8 cellular contexts compared by ENCODE assay signal in the genomic region with DNA sequence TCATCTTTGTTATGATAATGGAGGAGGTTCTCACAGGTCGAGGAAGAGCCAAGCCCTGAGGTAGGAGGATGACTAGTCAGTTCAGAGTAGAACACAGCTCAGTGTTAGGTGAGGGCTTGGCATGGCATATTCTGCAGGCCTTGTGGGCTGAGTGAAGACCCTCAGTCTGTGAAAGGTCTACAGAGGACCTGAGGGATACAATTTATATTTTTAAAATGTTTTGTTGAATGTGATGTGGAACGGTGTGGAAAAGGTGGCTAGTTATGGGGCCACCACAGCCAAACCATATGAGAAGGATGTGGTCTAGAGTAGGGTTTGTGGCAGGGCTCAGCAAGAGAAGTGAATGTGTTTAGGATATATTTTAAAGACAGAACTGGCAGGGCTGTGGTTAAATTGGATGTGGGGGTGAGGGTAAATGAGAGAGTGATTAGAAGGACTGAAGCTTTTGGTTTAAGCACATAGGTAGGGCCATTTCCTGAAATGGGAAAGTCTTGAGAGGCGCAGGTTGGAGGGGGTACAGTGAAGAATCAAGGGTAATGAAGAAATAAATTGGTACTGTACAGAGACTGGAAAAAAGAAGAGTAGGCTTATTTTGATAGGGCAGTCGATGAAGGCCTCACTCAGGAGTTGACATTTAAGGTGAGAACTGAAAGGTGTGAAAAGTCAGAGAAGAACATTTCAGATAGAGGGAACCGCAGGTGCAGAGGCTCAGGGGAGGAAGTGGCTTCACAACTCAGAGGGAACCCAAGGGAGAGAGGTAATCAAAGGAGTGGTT.
DNase-seq lines count a peak whose midpoint lies in the region; ATAC-seq and TF ChIP-seq lines count a peak whose summit lies in the region.

No MANE protein-coding gene starts in this region.

- no peak overlapping the region for H2AFZ ChIP-seq in Karpas-422 (ENCODE audit: low read length)

- peaks cover 9% of the 10 kb centered on the region for H3K9me3 Mint-ChIP-seq in activated CD4-positive, alpha-beta T cell treated with anti-CD3 and anti-CD28 coated beads for 36 hours (ENCODE audit: low read depth)
- H3K9me3 Mint-ChIP-seq in activated T-helper 17 cell treated with anti-CD3 and anti-CD28 coated beads, Interleukin-2, amount 50 U/mL, for 72 hours, result peaks cover 4% of the 10 kb centered on the region
- H3K9me3 Mint-ChIP-seq in stimulated activated naive CD8-positive, alpha-beta T cell treated with anti-CD3 and anti-CD28 coated beads, Interleukin-15, Interleukin-2, amounts not matched to agents 100 ng/mL and 50 ng/mL, for 24 hours, result peaks cover 9% of the 10 kb centered on the region
- H3K9me3 Mint-ChIP-seq in MCF 10A (ENCODE audit: unreplicated experiment), result no peaks in the 10 kb centered on the region

- no peak overlapping the region for H3K4me3 ChIP-seq in Karpas-422 (ENCODE audit: low read length)

- peak; percentile 82 for ATAC-seq in activated CD4-positive, alpha-beta T cell treated with anti-CD3 and anti-CD28 coated beads for 36 hours
- ATAC-seq in HG03442 (IDR thresholded peaks at IDR 0.05; ENCODE audit: unreplicated experiment), result peak; percentile 79
- peak; percentile 89 for ATAC-seq in activated T-helper 17 cell treated with anti-CD3 and anti-CD28 coated beads, Interleukin-2, amount 50 U/mL, for 72 hours (replicated peaks)

- H3K9ac ChIP-seq in Karpas-422 (ENCODE audit: low read length), result no peak overlapping the region

- H3K27ac Mint-ChIP-seq in activated CD4-positive, alpha-beta T cell treated with anti-CD3 and anti-CD28 coated beads for 36 hours, result peak overlapping the region; percentile 62
- peak overlapping the region; percentile 63 for H3K27ac Mint-ChIP-seq in activated T-helper 17 cell treated with anti-CD3 and anti-CD28 coated beads, Interleukin-2, amount 50 U/mL, for 72 hours
- peak overlapping the region; percentile 90 for H3K27ac Mint-ChIP-seq in stimulated activated naive CD8-positive, alpha-beta T cell treated with anti-CD3 and anti-CD28 coated beads, Interleukin-15, Interleukin-2, amounts not matched to agents 100 ng/mL and 50 ng/mL, for 24 hours
- H3K27ac Mint-ChIP-seq in MCF 10A (ENCODE audit: low read depth, unreplicated experiment), result no peak overlapping the region

- CTCF ChIA-PET in activated CD4-positive, alpha-beta T cell treated with anti-CD3 and anti-CD28 coated beads for 36 hours (lab: Charles Lee), result interaction anchor here (0.9 to 1.4 kb wide), 2 partner anchors 97 to 102 kb away, joined by 3 read pairs; no protein-coding TSS in a partner anchor
- CTCF ChIA-PET in MCF 10A (lab: Yijun Ruan, JAX), result interaction anchor here (1.1 kb wide), 1 partner anchor 18 kb away, joined by 3 read pairs; no protein-coding TSS in a partner anchor

- H3K36me3 ChIP-seq in Karpas-422 (ENCODE audit: insufficient read depth, low read length), result no peaks in the 10 kb centered on the region

- no peak overlapping the region for H3K27ac ChIP-seq in Karpas-422 (ENCODE audit: low read length)

- intact Hi-C loops in activated CD4-positive, alpha-beta T cell treated with anti-CD3 and anti-CD28 coated beads for 36 hours (cut with DNase I, micrococcal nuclease), result loop anchor here (1.0 to 5.0 kb wide), 4 partner anchors 38 to 96 kb away; no protein-coding TSS in a partner anchor
- intact Hi-C loops in MCF 10A (cut with micrococcal nuclease), result no loop called here

- no peak overlapping the region for H3K4me2 ChIP-seq in Karpas-422 (ENCODE audit: low read depth, low read length, poor library complexity, severe bottlenecking)

- H3K27me3 ChIP-seq in Karpas-422 (ENCODE audit: low read length), result no peaks in the 10 kb centered on the region

- H3K9me2 ChIP-seq in Karpas-422 (replicated peaks; ENCODE audit: insufficient read depth, low read length), result no peaks in the 10 kb centered on the region

- peaks cover 4% of the 10 kb centered on the region for H3K36me3 Mint-ChIP-seq in activated CD4-positive, alpha-beta T cell treated with anti-CD3 and anti-CD28 coated beads for 36 hours (ENCODE audit: low read depth)
- H3K36me3 Mint-ChIP-seq in activated T-helper 17 cell treated with anti-CD3 and anti-CD28 coated beads, Interleukin-2, amount 50 U/mL, for 72 hours (ENCODE audit: low read depth), result no peaks in the 10 kb centered on the region
- peaks cover 4% of the 10 kb centered on the region for H3K36me3 Mint-ChIP-seq in stimulated activated naive CD8-positive, alpha-beta T cell treated with anti-CD3 and anti-CD28 coated beads, Interleukin-15, Interleukin-2, amounts not matched to agents 100 ng/mL and 50 ng/mL, for 24 hours (ENCODE audit: low read depth)
- H3K36me3 Mint-ChIP-seq in MCF 10A (ENCODE audit: insufficient read depth, unreplicated experiment), result no peaks in the 10 kb centered on the region

- H3K9me3 ChIP-seq in Karpas-422 (ENCODE audit: low read length), result no peaks in the 10 kb centered on the region

- POLR2A ChIA-PET in activated CD4-positive, alpha-beta T cell treated with anti-CD3 and anti-CD28 coated beads for 36 hours (lab: Charles Lee), result interaction anchor here (0.5 kb wide), 1 partner anchor 163 kb away, joined by 3 read pairs; no protein-coding TSS in a partner anchor
- POLR2A ChIA-PET in MCF 10A (lab: Yijun Ruan, JAX), result no interaction called here

- peaks cover 8% of the 10 kb centered on the region for H3K27me3 Mint-ChIP-seq in activated CD4-positive, alpha-beta T cell treated with anti-CD3 and anti-CD28 coated beads for 36 hours
- H3K27me3 Mint-ChIP-seq in activated T-helper 17 cell treated with anti-CD3 and anti-CD28 coated beads, Interleukin-2, amount 50 U/mL, for 72 hours, result peaks cover 5% of the 10 kb centered on the region
- peaks cover 21% of the 10 kb centered on the region for H3K27me3 Mint-ChIP-seq in stimulated activated naive CD8-positive, alpha-beta T cell treated with anti-CD3 and anti-CD28 coated beads, Interleukin-15, Interleukin-2, amounts not matched to agents 100 ng/mL and 50 ng/mL, for 24 hours
- no peaks in the 10 kb centered on the region for H3K27me3 Mint-ChIP-seq in MCF 10A (ENCODE audit: insufficient read depth, unreplicated experiment)

- H3K4me1 Mint-ChIP-seq in activated CD4-positive, alpha-beta T cell treated with anti-CD3 and anti-CD28 coated beads for 36 hours, result peaks cover 61% of the 10 kb centered on the region
- H3K4me1 Mint-ChIP-seq in activated T-helper 17 cell treated with anti-CD3 and anti-CD28 coated beads, Interleukin-2, amount 50 U/mL, for 72 hours, result peaks cover 16% of the 10 kb centered on the region
- H3K4me1 Mint-ChIP-seq in stimulated activated naive CD8-positive, alpha-beta T cell treated with anti-CD3 and anti-CD28 coated beads, Interleukin-15, Interleukin-2, amounts not matched to agents 100 ng/mL and 50 ng/mL, for 24 hours (ENCODE audit: low read depth), result peaks cover 67% of the 10 kb centered on the region
- no peaks in the 10 kb centered on the region for H3K4me1 Mint-ChIP-seq in MCF 10A (ENCODE audit: insufficient read depth, unreplicated experiment)

- H4K20me1 ChIP-seq in Karpas-422 (ENCODE audit: insufficient read depth, low read depth, low read length), result no peaks in the 10 kb centered on the region

- peak; percentile 77 for DNase-seq in activated CD4-positive, alpha-beta T cell treated with anti-CD3 and anti-CD28 coated beads for 36 hours
- no peak for DNase-seq in activated CD4-positive, alpha-beta T cell treated with anti-CD3 and anti-CD28 coated beads for 1 hour
- DNase-seq in nucleus accumbens (lab: John Stamatoyannopoulos, UW) (no peak), Karpas-422 (no peak), MCF 10A (ENCODE audit: unreplicated experiment) (no peak)

- BruUV-seq in MCF 10A (replicated peaks; lab: Mats Ljungman, UMichigan), result no TSS peak

- H3K4me3 Mint-ChIP-seq in activated CD4-positive, alpha-beta T cell treated with anti-CD3 and anti-CD28 coated beads for 36 hours, result peak overlapping the region; percentile 9
- H3K4me3 Mint-ChIP-seq in activated T-helper 17 cell treated with anti-CD3 and anti-CD28 coated beads, Interleukin-2, amount 50 U/mL, for 72 hours, result peak overlapping the region; percentile 24
- H3K4me3 Mint-ChIP-seq in stimulated activated naive CD8-positive, alpha-beta T cell treated with anti-CD3 and anti-CD28 coated beads, Interleukin-15, Interleukin-2, amounts not matched to agents 100 ng/mL and 50 ng/mL, for 24 hours, result peak overlapping the region; percentile 47
- no peak overlapping the region for H3K4me3 Mint-ChIP-seq in MCF 10A (ENCODE audit: unreplicated experiment)

- no peaks in the 10 kb centered on the region for H3K79me2 ChIP-seq in Karpas-422 (ENCODE audit: low read length)

- no peak for TF ChIP-seq CTCF in MCF 10A (IDR thresholded peaks at IDR 0.05; ENCODE audit: unreplicated experiment)

- peaks cover 11% of the 10 kb centered on the region for H3K4me1 ChIP-seq in Karpas-422 (ENCODE audit: low read length)
